Comparison of ENCODE assay signal across 23 cellular contexts in the genomic region with DNA sequence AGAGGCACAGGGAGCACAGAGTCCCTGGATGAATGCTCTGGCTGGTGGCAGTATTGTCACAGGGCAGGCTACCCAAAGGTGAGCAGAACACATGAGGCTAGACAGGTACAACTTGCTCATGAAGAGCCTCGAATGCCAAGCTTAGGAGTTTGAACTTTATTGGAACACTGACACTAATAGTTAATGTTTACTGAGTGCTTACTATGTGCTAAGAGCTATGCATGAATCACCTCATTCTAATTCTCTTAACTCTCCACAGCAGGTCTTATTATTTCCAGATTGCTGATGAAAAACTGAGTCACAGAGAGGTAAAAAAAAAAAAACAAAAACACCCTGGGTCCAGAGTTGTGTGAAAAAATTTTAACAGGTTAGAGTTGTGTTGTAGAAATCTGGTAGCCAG. TPM values are rescaled to one million over a fixed set of nuclear protein-coding genes. Genes with fewer than 3 reads are reported as not detected.
DNase-seq lines count a peak whose midpoint lies in the region; ATAC-seq, FAIRE-seq and TF ChIP-seq lines count a peak whose summit lies in the region.
"Had no signal": no experiment of that assay in that cellular context is flagged by ENCODE, and none has a peak within 500 bp of the region (broad histone marks: within the 10 kb centered on the region; RNA-seq: fewer than 3 reads in every experiment).

No MANE protein-coding gene starts in this region.

- H3K27me3 Mint-ChIP-seq in activated CD8-positive, alpha-beta memory T cell treated with anti-CD3 and anti-CD28 coated beads, Interleukin-2, amount 10 ng/mL, durations not matched to agents 7 days and 5 days = peaks cover 82% of the 10 kb centered on the region
- peaks cover 66% of the 10 kb centered on the region for H3K27me3 Mint-ChIP-seq in activated T-helper 2 cell treated with anti-CD3 and anti-CD28 coated beads, Interferon-gamma antibody, Interleukin-2, Interleukin-4, amounts not matched to agents 10 μg/mL and 5 μg/mL and 100 μg/mL, durations not matched to agents 14 hours and 24 hours and 36 hours (ENCODE audit: low read depth)

- intact Hi-C loops in HepG2 (cut with micrococcal nuclease; ENCODE audit: unreplicated experiment) = no loop called here
- intact Hi-C loops in adrenal gland (cut with DNase I) = no loop called here
- intact Hi-C loops in activated T-helper 2 cell treated with anti-CD3 and anti-CD28 coated beads, Interferon-gamma antibody, Interleukin-2, Interleukin-4, amounts not matched to agents 10 μg/mL and 5 μg/mL and 100 μg/mL, durations not matched to agents 14 hours and 24 hours and 36 hours (cut with micrococcal nuclease) = no loop called here

- no peak for ATAC-seq in activated CD8-positive, alpha-beta memory T cell treated with anti-CD3 and anti-CD28 coated beads, Interleukin-2, amount 10 ng/mL, durations not matched to agents 7 days and 5 days
- ATAC-seq in HepG2 (no peak), HG02798 (IDR thresholded peaks at IDR 0.05; ENCODE audit: poor library complexity, unreplicated experiment) (no peak)

- no peaks in the 10 kb centered on the region for H3K36me3 Mint-ChIP-seq in activated CD8-positive, alpha-beta memory T cell treated with anti-CD3 and anti-CD28 coated beads, Interleukin-2, amount 10 ng/mL, durations not matched to agents 7 days and 5 days
- no peaks in the 10 kb centered on the region for H3K36me3 Mint-ChIP-seq in activated T-helper 2 cell treated with anti-CD3 and anti-CD28 coated beads, Interferon-gamma antibody, Interleukin-2, Interleukin-4, amounts not matched to agents 10 μg/mL and 5 μg/mL and 100 μg/mL, durations not matched to agents 14 hours and 24 hours and 36 hours (ENCODE audit: low read depth)
- H3K36me3 Mint-ChIP-seq: CD4-positive, CD25-positive, alpha-beta regulatory T cell had no signal

- H3K27ac Mint-ChIP-seq in activated CD8-positive, alpha-beta memory T cell treated with anti-CD3 and anti-CD28 coated beads, Interleukin-2, amount 10 ng/mL, durations not matched to agents 7 days and 5 days = no peak overlapping the region
- H3K27ac Mint-ChIP-seq in activated T-helper 2 cell treated with anti-CD3 and anti-CD28 coated beads, Interferon-gamma antibody, Interleukin-2, Interleukin-4, amounts not matched to agents 10 μg/mL and 5 μg/mL and 100 μg/mL, durations not matched to agents 14 hours and 24 hours and 36 hours = no peak overlapping the region
- H3K27ac Mint-ChIP-seq: CD4-positive, CD25-positive, alpha-beta regulatory T cell; H9 had no signal

- no TSS peak for BruUV-seq in HepG2 (replicated peaks; lab: Mats Ljungman, UMichigan)

- TF ChIP-seq POLR2A in HepG2 (IDR thresholded peaks at IDR 0.05; ENCODE audit: insufficient read depth in 1 of 2, low read depth in 2 of 2, low read length in 2 of 2) (no peak), adrenal gland (IDR thresholded peaks at IDR 0.05) (no peak)

- FAIRE-seq in RCC 7860 (lab: Jason Lieb, UNC) (no peak), HepG2 (lab: Jason Lieb, UNC) (no peak)
- FAIRE-seq: GM18507, HTR-8/SVneo had no signal

- H3K9ac ChIP-seq in HepG2 (ENCODE audit: insufficient read depth, low read depth, low read length) = no peak overlapping the region
- H3K9ac ChIP-seq: BLaER1 had no signal

- POLR2A ChIA-PET in HepG2 (lab: Yijun Ruan, JAX) = no interaction called here

- CTCF ChIA-PET in activated CD8-positive, alpha-beta memory T cell treated with anti-CD3 and anti-CD28 coated beads, Interleukin-2, amount 10 ng/mL, durations not matched to agents 7 days and 5 days (lab: Charles Lee) = interaction anchor here (1.7 kb wide), 1 partner anchor 24 kb away, joined by 5 read pairs; a partner anchor contains a TSS
- CTCF ChIA-PET in HepG2 (lab: Yijun Ruan, JAX; ENCODE audit: low intra/inter-chr PET ratio, low total read pairs) = no interaction called here

- H3K4me1 ChIP-seq in HepG2 (ENCODE audit: insufficient read depth, low read length) = peaks cover 18% of the 10 kb centered on the region
- peaks cover 7 to 8% of the 10 kb centered on the region in 2 donors for H3K4me1 ChIP-seq in adrenal gland (replicated peaks in 1 of 2)

- in situ Hi-C loops in HepG2 (cut with HindIII; ENCODE audit: extremely low pct_ligation_motif_present, low pct_unique_long_range_greater_than_20kb) = no loop called here

- no peak overlapping the region for H2AFZ ChIP-seq in HepG2 (ENCODE audit: low read length)

- H3K4me3 ChIP-seq in epithelial cell of proximal tubule (ENCODE audit: low read depth, low read length) (no peak overlapping the region), HepG2 (replicated peaks in 1 of 3; ENCODE audit: insufficient read depth in 1 of 3, low read depth in 2 of 3, low read length in 3 of 3) (no peak overlapping the region), adrenal gland (no peak overlapping the region)
- H3K4me3 ChIP-seq: BLaER1 had no signal

- H4K20me1 ChIP-seq in HepG2 (ENCODE audit: insufficient read depth, low read length) = no peaks in the 10 kb centered on the region; the same call in 1 of the 2 replicates

- H3K36me3 ChIP-seq in HepG2 (replicated peaks in 1 of 2; ENCODE audit: control insufficient read depth in 1 of 2, insufficient read depth in 2 of 2, low read length in 2 of 2) (no peaks in the 10 kb centered on the region), adrenal gland (replicated peaks in 1 of 2) (no peaks in the 10 kb centered on the region)
- H3K36me3 ChIP-seq: BLaER1 had no signal

- TF ChIP-seq EP300 in HepG2 (IDR thresholded peaks at IDR 0.05; ENCODE audit: low read depth in 2 of 2, low read length in 2 of 2) = no peak
- TF ChIP-seq EP300 in HepG2 (CRISPR knock-in tag; IDR thresholded peaks at IDR 0.05; ENCODE audit: borderline replicate concordance) = no peak

- no peak overlapping the region for H3K4me3 Mint-ChIP-seq in activated CD8-positive, alpha-beta memory T cell treated with anti-CD3 and anti-CD28 coated beads, Interleukin-2, amount 10 ng/mL, durations not matched to agents 7 days and 5 days
- H3K4me3 Mint-ChIP-seq in activated T-helper 2 cell treated with anti-CD3 and anti-CD28 coated beads, Interferon-gamma antibody, Interleukin-2, Interleukin-4, amounts not matched to agents 10 μg/mL and 5 μg/mL and 100 μg/mL, durations not matched to agents 14 hours and 24 hours and 36 hours (ENCODE audit: low read depth) = no peak overlapping the region
- H3K4me3 Mint-ChIP-seq: CD4-positive, CD25-positive, alpha-beta regulatory T cell; H9 had no signal

- H3K4me1 Mint-ChIP-seq in activated CD8-positive, alpha-beta memory T cell treated with anti-CD3 and anti-CD28 coated beads, Interleukin-2, amount 10 ng/mL, durations not matched to agents 7 days and 5 days = peaks cover 3% of the 10 kb centered on the region
- H3K4me1 Mint-ChIP-seq in activated T-helper 2 cell treated with anti-CD3 and anti-CD28 coated beads, Interferon-gamma antibody, Interleukin-2, Interleukin-4, amounts not matched to agents 10 μg/mL and 5 μg/mL and 100 μg/mL, durations not matched to agents 14 hours and 24 hours and 36 hours (ENCODE audit: low read depth) = peaks cover 3% of the 10 kb centered on the region

- TF ChIP-seq RAD21 in HepG2 (CRISPR knock-in tag; IDR thresholded peaks at IDR 0.05) = no peak

- H3K79me2 ChIP-seq in HepG2 (ENCODE audit: insufficient read depth, low read length) = no peaks in the 10 kb centered on the region

- TF ChIP-seq CTCF in epithelial cell of proximal tubule (conservative IDR thresholded peaks at IDR 0.05; ENCODE audit: low read depth, low read length) (no peak), HepG2 (CRISPR knock-in tag; IDR thresholded peaks at IDR 0.05) (no peak), adrenal gland (IDR thresholded peaks at IDR 0.05) (no peak)

- WGBS in HepG2 (ENCODE audit: low lambda C conversion rate) = 0% methylated on average over 1 of the region's 1 CpG
- WGBS in adrenal gland, 4 donors = 40 to 60% (median 47%) methylated on average over 1 of the region's 1 CpG

- no peak overlapping the region for H3K27ac ChIP-seq in HepG2 (ENCODE audit: extremely low read length, insufficient read depth, low read length)
- no peak overlapping the region for H3K27ac ChIP-seq in adrenal gland
- H3K27ac ChIP-seq: 22Rv1, BLaER1, RWPE1 had no signal

- H3K27me3 ChIP-seq in HepG2 (ENCODE audit: control insufficient read depth in 1 of 2, insufficient read depth in 2 of 2, low read length in 2 of 2) (peaks cover 12 to 67% of the 10 kb centered on the region in 2 experiments), adrenal gland (peaks cover 96% of the 10 kb centered on the region)

- no peaks in the 10 kb centered on the region for H3K9me3 Mint-ChIP-seq in activated CD8-positive, alpha-beta memory T cell treated with anti-CD3 and anti-CD28 coated beads, Interleukin-2, amount 10 ng/mL, durations not matched to agents 7 days and 5 days (ENCODE audit: low read depth)
- no peaks in the 10 kb centered on the region for H3K9me3 Mint-ChIP-seq in activated T-helper 2 cell treated with anti-CD3 and anti-CD28 coated beads, Interferon-gamma antibody, Interleukin-2, Interleukin-4, amounts not matched to agents 10 μg/mL and 5 μg/mL and 100 μg/mL, durations not matched to agents 14 hours and 24 hours and 36 hours

- no peak overlapping the region for H3K4me2 ChIP-seq in HepG2 (ENCODE audit: low read depth, low read length)
- H3K4me2 ChIP-seq: BLaER1 had no signal

- DNase-seq in activated CD8-positive, alpha-beta memory T cell treated with anti-CD3 and anti-CD28 coated beads, Interleukin-2, amount 50 U/mL, for 48 hours = peak; percentile 15
- no peak for DNase-seq in activated CD8-positive, alpha-beta memory T cell treated with anti-CD3 and anti-CD28 coated beads, Interleukin-2, amount 10 ng/mL, durations not matched to agents 7 days and 5 days
- peak; percentile 15 for DNase-seq in RCC 7860 (ENCODE audit: low spot score)
- DNase-seq in epithelial cell of proximal tubule (ENCODE audit: low read depth) = peak; percentile 74
- no peak for DNase-seq in HepG2 (ENCODE audit: low spot score)
- DNase-seq in adrenal gland = no peak
- no peak for DNase-seq in activated T-helper 2 cell treated with anti-CD3 and anti-CD28 coated beads, Interferon-gamma antibody, Interleukin-2, Interleukin-4, amounts not matched to agents 10 μg/mL and 5 μg/mL and 100 μg/mL, durations not matched to agents 14 hours and 24 hours and 36 hours (ENCODE audit: low spot score)
- DNase-seq: CD4-positive, CD25-positive, alpha-beta regulatory T cell; H9; KG1; MM.1S; NCI-H2029 treated with DMSO at 0.1 percent for 48 hours; NCI-H446 treated with DMSO at 0.1 percent for 48 hours; NCI-H526; NCI-H82; NK-92 treated with Interleukin-12 subunit alpha and Interleukin-12 subunit beta, amount 100 ng/mL, for 24 hours; SHP77 treated with DMSO at 0.1 percent for 48 hours had no signal

- H3K9me3 ChIP-seq in HepG2 (ENCODE audit: low read length) (no peaks in the 10 kb centered on the region), adrenal gland (replicated peaks in 1 of 3) (no peaks in the 10 kb centered on the region)

RNA-seq across cellular contexts. Expression of a gene that starts 6.1 kb away (rescaled TPM):
- not detected for total RNA-seq in activated CD8-positive, alpha-beta memory T cell treated with anti-CD3 and anti-CD28 coated beads, Interleukin-2, amount 10 ng/mL, durations not matched to agents 7 days and 5 days
- total RNA-seq in epithelial cell of proximal tubule = 1.0 and 8.2 TPM in 2 replicates
- 3.9 and 4.9 TPM in 2 replicates for total RNA-seq in HepG2 (2016; rRNA removed; fragmentation: Illumina TruSeq; extraction: Trizol)
- 1.4 and 3.6 TPM in 2 replicates for total RNA-seq in HepG2 (2016; cell fraction: cytosol; rRNA removed; fragmentation: Illumina TruSeq; extraction: Trizol; ENCODE audit: low read depth)
- 3.5 and 4.5 TPM in 2 replicates for total RNA-seq in HepG2 (2016; cell fraction: insoluble cytoplasmic fraction; rRNA removed; fragmentation: Illumina TruSeq; extraction: Trizol)
- 3.1 and 4.4 TPM in 2 replicates for total RNA-seq in HepG2 (2016; cell fraction: membrane; rRNA removed; fragmentation: Illumina TruSeq; extraction: Trizol)
- 2.2 and 2.3 TPM in 2 replicates for total RNA-seq in HepG2 (2016; cell fraction: nucleus; rRNA removed; fragmentation: Illumina TruSeq; extraction: Trizol)
- 0.62 and 0.63 TPM in 2 replicates for polyA plus RNA-seq in HepG2 (2011; rRNA removed)
- polyA plus RNA-seq in HepG2 (2011; cell fraction: cytosol; rRNA removed) = 0.30 and 0.45 TPM in 2 replicates
- 1.3 and 2.0 TPM in 2 replicates for polyA plus RNA-seq in HepG2 (2011; cell fraction: nucleus; rRNA removed)
- polyA plus RNA-seq in HepG2 (2012) = 0.61 and 0.76 TPM in 2 replicates
- polyA plus RNA-seq in HepG2 (2016; cell fraction: cytosol; fragmentation: Illumina TruSeq; extraction: Trizol; ENCODE audit: low read depth) = 1.7 and 2.7 TPM in 2 replicates
- 4.2 and 5.5 TPM in 2 replicates for polyA plus RNA-seq in HepG2 (2016; cell fraction: insoluble cytoplasmic fraction; fragmentation: Illumina TruSeq; extraction: Trizol; ENCODE audit: low read depth)
- polyA plus RNA-seq in HepG2 (2016; cell fraction: membrane; fragmentation: Illumina TruSeq; extraction: Trizol; ENCODE audit: low read depth) = 4.4 and 4.5 TPM in 2 replicates
- 6.4 and 7.2 TPM in 2 replicates for polyA plus RNA-seq in HepG2 (2016; cell fraction: nucleus; fragmentation: Illumina TruSeq; extraction: Trizol; ENCODE audit: insufficient read depth, low read depth)
- 0.58 TPM in 1 of 2 replicates, not detected in the other for polyA minus RNA-seq in HepG2 (2011; rRNA and poly(A)+ RNA removed; ENCODE audit: low replicate concordance)
- 0.79 TPM in 1 of 2 replicates, not detected in the other for polyA minus RNA-seq in HepG2 (2011; cell fraction: cytosol; rRNA and poly(A)+ RNA removed)
- polyA minus RNA-seq in HepG2 (2011; cell fraction: nucleus; rRNA and poly(A)+ RNA removed) = 0.64 and 0.87 TPM in 2 replicates
- total RNA-seq in adrenal gland = under 1 TPM in 1 of 8 donors, not detected in 7; 0.15 TPM
- polyA plus RNA-seq in adrenal gland = under 1 TPM in 1 of 3 donors, not detected in 2; 0.10 TPM
- not detected in 2 replicates for total RNA-seq in activated T-helper 2 cell treated with anti-CD3 and anti-CD28 coated beads, Interferon-gamma antibody, Interleukin-2, Interleukin-4, amounts not matched to agents 10 μg/mL and 5 μg/mL and 100 μg/mL, durations not matched to agents 14 hours and 24 hours and 36 hours
- total RNA-seq: CD4-positive, CD25-positive, alpha-beta regulatory T cell had no signal
- polyA plus RNA-seq: CD4-positive, CD25-positive, alpha-beta regulatory T cell had no signal

RNA-seq across cellular contexts. Expression of a gene that starts 24.0 kb away (rescaled TPM):
- total RNA-seq in activated CD8-positive, alpha-beta memory T cell treated with anti-CD3 and anti-CD28 coated beads, Interleukin-2, amount 10 ng/mL, durations not matched to agents 7 days and 5 days = 1 to 10 TPM; 1.3 to 3.1 TPM
- 26.2 and 29.5 TPM in 2 replicates for total RNA-seq in epithelial cell of proximal tubule
- total RNA-seq in HepG2 (2016; rRNA removed; fragmentation: Illumina TruSeq; extraction: Trizol) = 85.0 and 96.0 TPM in 2 replicates
- 38.7 and 40.4 TPM in 2 replicates for total RNA-seq in HepG2 (2016; cell fraction: cytosol; rRNA removed; fragmentation: Illumina TruSeq; extraction: Trizol; ENCODE audit: low read depth)
- 80.0 and 95.9 TPM in 2 replicates for total RNA-seq in HepG2 (2016; cell fraction: insoluble cytoplasmic fraction; rRNA removed; fragmentation: Illumina TruSeq; extraction: Trizol)
- 62.4 and 65.7 TPM in 2 replicates for total RNA-seq in HepG2 (2016; cell fraction: membrane; rRNA removed; fragmentation: Illumina TruSeq; extraction: Trizol)
- 45.5 and 49.4 TPM in 2 replicates for total RNA-seq in HepG2 (2016; cell fraction: nucleus; rRNA removed; fragmentation: Illumina TruSeq; extraction: Trizol)
- 32.4 and 34.0 TPM in 2 replicates for polyA plus RNA-seq in HepG2 (2011; rRNA removed)
- 36.8 and 38.2 TPM in 2 replicates for polyA plus RNA-seq in HepG2 (2011; cell fraction: cytosol; rRNA removed)
- 13.3 and 15.7 TPM in 2 replicates for polyA plus RNA-seq in HepG2 (2011; cell fraction: nucleus; rRNA removed)
- 30.9 and 32.8 TPM in 2 replicates for polyA plus RNA-seq in HepG2 (2012)
- polyA plus RNA-seq in HepG2 (2016; cell fraction: cytosol; fragmentation: Illumina TruSeq; extraction: Trizol; ENCODE audit: low read depth) = 35.7 and 40.5 TPM in 2 replicates
- polyA plus RNA-seq in HepG2 (2016; cell fraction: insoluble cytoplasmic fraction; fragmentation: Illumina TruSeq; extraction: Trizol; ENCODE audit: low read depth) = 74.6 and 78.4 TPM in 2 replicates
- 47.2 and 51.0 TPM in 2 replicates for polyA plus RNA-seq in HepG2 (2016; cell fraction: membrane; fragmentation: Illumina TruSeq; extraction: Trizol; ENCODE audit: low read depth)
- polyA plus RNA-seq in HepG2 (2016; cell fraction: nucleus; fragmentation: Illumina TruSeq; extraction: Trizol; ENCODE audit: insufficient read depth, low read depth) = 75.3 and 78.1 TPM in 2 replicates
- 28.6 and 36.6 TPM in 2 replicates for polyA minus RNA-seq in HepG2 (2011; rRNA and poly(A)+ RNA removed; ENCODE audit: low replicate concordance)
- polyA minus RNA-seq in HepG2 (2011; cell fraction: cytosol; rRNA and poly(A)+ RNA removed) = 12.9 and 13.5 TPM in 2 replicates
- 5.4 and 8.7 TPM in 2 replicates for polyA minus RNA-seq in HepG2 (2011; cell fraction: nucleus; rRNA and poly(A)+ RNA removed)
- total RNA-seq in adrenal gland = 100 to 1,000 TPM in 2 of 8 donors, 10 to 100 TPM in 6; 52.2 to 116 (median 73.4) TPM
- polyA plus RNA-seq in adrenal gland = 10 to 100 TPM; 43.8 to 68.0 (median 66.6) TPM
- total RNA-seq in activated T-helper 2 cell treated with anti-CD3 and anti-CD28 coated beads, Interferon-gamma antibody, Interleukin-2, Interleukin-4, amounts not matched to agents 10 μg/mL and 5 μg/mL and 100 μg/mL, durations not matched to agents 14 hours and 24 hours and 36 hours = 9.5 and 9.9 TPM in 2 replicates
- total RNA-seq: CD4-positive, CD25-positive, alpha-beta regulatory T cell had no signal

Comparison
In these comparisons a context has a peak if more than half of its experiments do, and no peak if none do; other contexts are left out.
1. DNase-seq: peak in activated CD8-positive, alpha-beta memory T cell treated with anti-CD3 and anti-CD28 coated beads, Interleukin-2, amount 50 U/mL, for 48 hours (single experiment), RCC 7860 (single experiment) and epithelial cell of proximal tubule (single experiment); none in activated CD8-positive, alpha-beta memory T cell treated with anti-CD3 and anti-CD28 coated beads, Interleukin-2, amount 10 ng/mL, durations not matched to agents 7 days and 5 days (single experiment), HepG2 (single experiment), adrenal gland (0 of 7) and activated T-helper 2 cell treated with anti-CD3 and anti-CD28 coated beads, Interferon-gamma antibody, Interleukin-2, Interleukin-4, amounts not matched to agents 10 μg/mL and 5 μg/mL and 100 μg/mL, durations not matched to agents 14 hours and 24 hours and 36 hours (single experiment).